Comparison of ENCODE assay signal across 1 cellular context in genomic region chr12:56634242-56634836, GRCh38.
TF ChIP-seq lines count a peak whose summit lies in the region.

No MANE protein-coding gene starts in this region.

TF ChIP-seq in endothelial cell of umbilical vein, 7 proteins besides CTCF, POLR2A, EP300 and RAD21:
- TF ChIP-seq MYC (IDR thresholded peaks at IDR 0.05; ENCODE audit: low read depth, low read length) = no peak
